2 cellular contexts compared by ENCODE assay signal in genomic region chr1:212621043-212621829, GRCh38.
A peak's percentile ranks its signal among the peaks of the same experiment; 100 is the strongest.
TF ChIP-seq lines count a peak whose summit lies in the region.

No MANE protein-coding gene starts in this region.

TF ChIP-seq in HEK293, 187 proteins besides CTCF, POLR2A, EP300 and RAD21:
- TF ChIP-seq SCRT2 (tag by site-specific recombination; IDR thresholded peaks at IDR 0.05): peak; percentile 85
- TF ChIP-seq ZNF354C (tag by site-specific recombination; IDR thresholded peaks at IDR 0.05; ENCODE audit: borderline replicate concordance, low read depth): no peak
TF ChIP-seq in HEK293: peak in this region for 1.

TF ChIP-seq in GM12878, 131 proteins besides CTCF, POLR2A, EP300 and RAD21:
- TF ChIP-seq SREBF2 (IDR thresholded peaks at IDR 0.05; ENCODE audit: low read length): no peak
- no peak for TF ChIP-seq NR2F1 (conservative IDR thresholded peaks at IDR 0.05)
- no peak for TF ChIP-seq CEBPZ (IDR thresholded peaks at IDR 0.05; ENCODE audit: low read depth, low read length)
- TF ChIP-seq CHD2 (IDR thresholded peaks at IDR 0.05; ENCODE audit: borderline replicate concordance, low read depth, low read length): no peak
